27 cellular contexts compared by ENCODE assay signal in genomic region chr5:67146574-67146973, GRCh38. TPM values are rescaled to one million over a fixed set of nuclear protein-coding genes. Genes with fewer than 3 reads are reported as not detected.
A peak's percentile ranks its signal among the peaks of the same experiment; 100 is the strongest.
DNase-seq lines count a peak whose midpoint lies in the region; ATAC-seq and TF ChIP-seq lines count a peak whose summit lies in the region.
"Had no signal": no experiment of that assay in that cellular context is flagged by ENCODE, and none has a peak within 500 bp of the region (broad histone marks: within the 10 kb centered on the region; RNA-seq: fewer than 3 reads in every experiment).

No MANE protein-coding gene starts in this region.

- no peaks in the 10 kb centered on the region for H3K36me3 Mint-ChIP-seq in CD14-positive monocyte
- H3K36me3 Mint-ChIP-seq in mesothelial cell of epicardium = peaks cover 36% of the 10 kb centered on the region

- no peak overlapping the region for H3K4me2 ChIP-seq in GM23248 (ENCODE audit: unreplicated experiment)
- H3K4me2 ChIP-seq: PC-9 had no signal

- H3K4me3 Mint-ChIP-seq in CD14-positive monocyte = no peak overlapping the region
- H3K4me3 Mint-ChIP-seq in mesothelial cell of epicardium = no peak overlapping the region
- H3K4me3 Mint-ChIP-seq: activated naive CD8-positive, alpha-beta T cell treated with anti-CD3 and anti-CD28 coated beads, Interleukin-2, amount 10 ng/mL, durations not matched to agents 7 days and 5 days; brain; nephron had no signal

- H3K27me3 Mint-ChIP-seq in CD14-positive monocyte (ENCODE audit: low read depth in 3 of 3) = peaks cover 0 to 2% (median 1%) of the 10 kb centered on the region in 3 donors
- H3K27me3 Mint-ChIP-seq in mesothelial cell of epicardium (ENCODE audit: low read depth) = no peaks in the 10 kb centered on the region
- H3K27me3 Mint-ChIP-seq: activated naive CD8-positive, alpha-beta T cell treated with anti-CD3 and anti-CD28 coated beads, Interleukin-2, amount 10 ng/mL, durations not matched to agents 7 days and 5 days had no signal

- no peak overlapping the region for H3K4me3 ChIP-seq in GM23248
- no peak overlapping the region for H3K4me3 ChIP-seq in left lung
- H3K4me3 ChIP-seq: BLaER1 treated with 17β-estradiol and CSF1 and Interleukin-3, amounts not matched to agents 10 nM and 100 nM; PC-9; sigmoid colon had no signal

- no peaks in the 10 kb centered on the region for H4K20me1 ChIP-seq in GM23248 (ENCODE audit: insufficient read depth)
- H4K20me1 ChIP-seq: BLaER1 treated with 17β-estradiol and CSF1 and Interleukin-3, amounts not matched to agents 10 nM and 100 nM had no signal

- H3K27me3 ChIP-seq in GM23248 (replicated peaks; ENCODE audit: insufficient read depth) (no peaks in the 10 kb centered on the region), left lung (no peaks in the 10 kb centered on the region)
- H3K27me3 ChIP-seq: BLaER1 treated with 17β-estradiol and CSF1 and Interleukin-3, amounts not matched to agents 10 nM and 100 nM; sigmoid colon had no signal

- H3K4me1 Mint-ChIP-seq in CD14-positive monocyte (peaks cover 6% of the 10 kb centered on the region), mesothelial cell of epicardium (peaks cover 23% of the 10 kb centered on the region)

- H3K36me3 ChIP-seq in GM23248 (ENCODE audit: low read depth) (0 out of 2 replicates have a peak, but pooled peaks cover 11% of the 10 kb centered on the region), left lung (peaks cover 0 to 61% of the 10 kb centered on the region in 2 donors)

- H3K9me3 Mint-ChIP-seq in CD14-positive monocyte = peaks cover 0 to 3% (median 0%) of the 10 kb centered on the region in 7 donors
- H3K9me3 Mint-ChIP-seq in mesothelial cell of epicardium = no peaks in the 10 kb centered on the region
- H3K9me3 Mint-ChIP-seq: activated naive CD8-positive, alpha-beta T cell treated with anti-CD3 and anti-CD28 coated beads, Interleukin-2, amount 10 ng/mL, durations not matched to agents 7 days and 5 days; brain; nephron had no signal

- in situ Hi-C loops in GM23248 (cut with MboI) = no loop called here

- DNase-seq in GM23248 (peak; percentile 11), NOMO-1 treated with DMSO at 0.1 percent for 48 hours (lab: John Stamatoyannopoulos, UW; ENCODE audit: unreplicated experiment) (peak; percentile 91), amniotic epithelial cell (ENCODE audit: low read depth) (peak; percentile 26), left lung (no peak), CD14-positive monocyte (ENCODE audit: low spot score) (no peak), mesothelial cell of epicardium (ENCODE audit: low spot score in 2 of 2, unreplicated experiment in 2 of 2) (no peak), HPDE6-E6E7 (ENCODE audit: extremely low spot score) (no peak)
- DNase-seq in activated CD4-positive, alpha-beta T cell treated with anti-CD3 and anti-CD28 coated beads, Interleukin-2, amount 50 U/mL, for 4 hours = no peak
- DNase-seq: activated naive CD8-positive, alpha-beta T cell treated with anti-CD3 and anti-CD28 coated beads, Interleukin-2, amount 10 ng/mL, durations not matched to agents 7 days and 5 days; Calu3; effector CD8-positive, alpha-beta T cell; head of caudate nucleus; left cardiac atrium; MM.1S; NCI-H187; NCI-H226; NCI-H774; PC-9; SHP77; sigmoid colon had no signal

- no peaks in the 10 kb centered on the region for H3K4me1 ChIP-seq in GM23248 (ENCODE audit: insufficient read depth)
- H3K4me1 ChIP-seq in left lung = peaks cover 0 to 5% of the 10 kb centered on the region in 2 donors
- H3K4me1 ChIP-seq: sigmoid colon had no signal

- H3K9me2 ChIP-seq in GM23248 (ENCODE audit: insufficient read depth) = no peaks in the 10 kb centered on the region

- intact Hi-C loops in left lung (cut with DNase I) = loop anchor here in 1 of 2 donors (10.0 kb wide), 2 partner anchors 152 to 322 kb away; no protein-coding TSS in a partner anchor
- intact Hi-C loops in CD14-positive monocyte (cut with micrococcal nuclease) = no loop called here

- H3K9ac ChIP-seq in GM23248 = no peak overlapping the region
- H3K9ac ChIP-seq: BLaER1 treated with 17β-estradiol and CSF1 and Interleukin-3, amounts not matched to agents 10 nM and 100 nM; parathyroid adenoma had no signal

- no peaks in the 10 kb centered on the region for H3K79me2 ChIP-seq in GM23248 (ENCODE audit: insufficient read depth)

- 0 out of 2 replicates have a peak, but pooled peaks cover 6% of the 10 kb centered on the region for H3F3A ChIP-seq in GM23248 (ENCODE audit: insufficient read depth)

- no peak overlapping the region for H3K27ac ChIP-seq in GM23248
- H3K27ac ChIP-seq in left lung = no peak overlapping the region
- H3K27ac ChIP-seq: BLaER1 treated with 17β-estradiol and CSF1 and Interleukin-3, amounts not matched to agents 10 nM and 100 nM; HL-60; parathyroid adenoma; PC-9; sigmoid colon had no signal

- H2AFZ ChIP-seq in GM23248 = no peak overlapping the region
- H2AFZ ChIP-seq: parathyroid adenoma, PC-9 had no signal

- H3K9me3 ChIP-seq in GM23248 (ENCODE audit: low read depth) = no peaks in the 10 kb centered on the region
- H3K9me3 ChIP-seq in left lung = no peaks in the 10 kb centered on the region
- H3K9me3 ChIP-seq: BLaER1 treated with 17β-estradiol and CSF1 and Interleukin-3, amounts not matched to agents 10 nM and 100 nM; sigmoid colon had no signal

- no peak for TF ChIP-seq CTCF in left lung (IDR thresholded peaks at IDR 0.05)
- no peak for TF ChIP-seq CTCF in CD14-positive monocyte (IDR thresholded peaks at IDR 0.05)
- no peak for TF ChIP-seq CTCF in mesothelial cell of epicardium (IDR thresholded peaks at IDR 0.05; ENCODE audit: unreplicated experiment)

- WGBS in GM23248 (ENCODE audit: low coverage in 1 of 2, low lambda C conversion rate in 2 of 2, missing lambda C conversion rate in 2 of 2), 2 experiments = 92 to 98% methylated on average over 1 of the region's 1 CpG

- no peak overlapping the region for H3K27ac Mint-ChIP-seq in CD14-positive monocyte
- H3K27ac Mint-ChIP-seq in mesothelial cell of epicardium = no peak overlapping the region
- H3K27ac Mint-ChIP-seq: activated naive CD8-positive, alpha-beta T cell treated with anti-CD3 and anti-CD28 coated beads, Interleukin-2, amount 10 ng/mL, durations not matched to agents 7 days and 5 days; brain had no signal

- peak; percentile 58 for ATAC-seq in left lung
- ATAC-seq: left cardiac atrium had no signal

RNA-seq across cellular contexts. Expression of gene CD180, which starts 50.0 kb away (rescaled TPM):
- not detected in 2 replicates for total RNA-seq in GM23248 (2014; rRNA removed; shearing (Covaris generic))
- polyA plus RNA-seq in GM23248 (2016; fragmentation: Nextera tagmentation; extraction: Ambion mirVana) (not detected in 2 replicates), CD14-positive monocyte (10 to 100 TPM; 11.7 to 22.0 TPM)
- total RNA-seq in left lung (1 to 10 TPM; 3.1 to 9.4 TPM), mesothelial cell of epicardium (not detected in 3 replicates)
- total RNA-seq: A673, Calu3, Daoy, PC-9 had no signal

Comparison
In these comparisons a context has a peak if more than half of its experiments do, and no peak if none do; other contexts are left out.
1. DNase-seq: peak in GM23248 (single experiment), NOMO-1 treated with DMSO at 0.1 percent for 48 hours (single experiment) and amniotic epithelial cell (single experiment); none in left lung (0 of 2), CD14-positive monocyte (single experiment), mesothelial cell of epicardium (0 of 2), activated CD4-positive, alpha-beta T cell treated with anti-CD3 and anti-CD28 coated beads, Interleukin-2, amount 50 U/mL, for 4 hours (0 of 2) and HPDE6-E6E7 (single experiment).